ENCODE assay signal across 17 cellular contexts in genomic region chr2:11932053-11932512, GRCh38.
DNase-seq lines count a peak whose midpoint lies in the region; ATAC-seq and TF ChIP-seq lines count a peak whose summit lies in the region.
"Had no signal": no experiment of that assay in that cellular context is flagged by ENCODE, and none has a peak within 500 bp of the region (broad histone marks: within the 10 kb centered on the region; RNA-seq: fewer than 3 reads in every experiment).

No MANE protein-coding gene starts in this region.

- intact Hi-C loops in A673 (cut with micrococcal nuclease; ENCODE audit: unreplicated experiment): no loop called here

- no peaks in the 10 kb centered on the region for H3K27me3 ChIP-seq in A673 (replicated peaks; ENCODE audit: insufficient read depth, low read depth, low read length, poor library complexity)
- H3K27me3 ChIP-seq in GM23338 (ENCODE audit: insufficient read depth): no peaks in the 10 kb centered on the region

- DNase-seq in A673 (ENCODE audit: low spot score) (peak; percentile 18), GM23338 (ENCODE audit: low spot score) (no peak), SHP77 (lab: John Stamatoyannopoulos, UW) (peak; percentile 46 to 75), neural crest cell (ENCODE audit: low read depth, low spot score) (no peak), cerebellum (ENCODE audit: low spot score) (no peak)
- DNase-seq: DMS79 treated with DMSO at 0.1 percent for 48 hours, NCI-H1092 treated with DMSO at 0.1 percent for 48 hours, NCI-H146, NCI-H2029, NCI-H226, RPMI8226, SIG-M5, SK-N-SH had no signal

- H3K27ac ChIP-seq in A673 (ENCODE audit: low read depth, low read length, poor library complexity, severe bottlenecking): no peak overlapping the region
- H3K27ac ChIP-seq in GM23338 (ENCODE audit: low read depth): no peak overlapping the region

- H3K36me3 ChIP-seq in A673 (ENCODE audit: insufficient read depth, low read length, poor library complexity, severe bottlenecking) (no peaks in the 10 kb centered on the region), GM23338 (ENCODE audit: insufficient read depth) (no peaks in the 10 kb centered on the region)
- H3K36me3 ChIP-seq: HAP-1 had no signal

- no peak overlapping the region for H3K4me3 Mint-ChIP-seq in GM23338
- no peak overlapping the region for H3K4me3 Mint-ChIP-seq in neural crest cell
- H3K4me3 Mint-ChIP-seq: CD4-positive, CD25-positive, alpha-beta regulatory T cell had no signal

- no peaks in the 10 kb centered on the region for H3K4me1 Mint-ChIP-seq in GM23338
- peaks cover 25% of the 10 kb centered on the region for H3K4me1 Mint-ChIP-seq in neural crest cell

- peaks cover 10% of the 10 kb centered on the region for H3K4me1 ChIP-seq in A673 (ENCODE audit: insufficient read depth, low read length, poor library complexity, severe bottlenecking)
- H3K4me1 ChIP-seq in GM23338 (ENCODE audit: insufficient read depth): no peaks in the 10 kb centered on the region
- H3K4me1 ChIP-seq: HAP-1 had no signal

- H3K79me2 ChIP-seq in GM23338 (replicated peaks; ENCODE audit: insufficient read depth): no peaks in the 10 kb centered on the region

- H3K27ac Mint-ChIP-seq in GM23338: no peak overlapping the region
- H3K27ac Mint-ChIP-seq in neural crest cell (ENCODE audit: unreplicated experiment): peak overlapping the region; percentile 58

- no peak for ATAC-seq in GM23338
- ATAC-seq in HG02642 (IDR thresholded peaks at IDR 0.05; ENCODE audit: poor library complexity, unreplicated experiment): no peak
- ATAC-seq in GM19023 (IDR thresholded peaks at IDR 0.05; ENCODE audit: unreplicated experiment): no peak

- no TSS peak for BruUV-seq in A673 (replicated peaks; lab: Mats Ljungman, UMichigan)

- H2AFZ ChIP-seq in GM23338: peak overlapping the region; percentile 82

- no peak for TF ChIP-seq CTCF in A673 (conservative IDR thresholded peaks at IDR 0.05; ENCODE audit: low read depth, low read length)
- TF ChIP-seq CTCF in GM23338 (conservative IDR thresholded peaks at IDR 0.05; ENCODE audit: low read depth in 2 of 2): no peak
- no peak for TF ChIP-seq CTCF in neural crest cell (conservative IDR thresholded peaks at IDR 0.05)

- no peak overlapping the region for H3K4me3 ChIP-seq in A673 (ENCODE audit: low read depth, low read length, poor library complexity, severe bottlenecking)
- no peak overlapping the region for H3K4me3 ChIP-seq in GM23338
- H3K4me3 ChIP-seq: HAP-1 had no signal

- no peaks in the 10 kb centered on the region for H3F3A ChIP-seq in GM23338 (replicated peaks; ENCODE audit: low read depth)

- H3K27me3 Mint-ChIP-seq in GM23338 (ENCODE audit: insufficient read depth, low read depth, poor library complexity) (no peaks in the 10 kb centered on the region), neural crest cell (ENCODE audit: low read depth) (no peaks in the 10 kb centered on the region)

- H4K20me1 ChIP-seq in GM23338 (replicated peaks; ENCODE audit: insufficient read depth): no peaks in the 10 kb centered on the region

- POLR2A ChIA-PET in A673 (lab: Charles Lee; ENCODE audit: low non-redundant PET): no interaction called here

- no peaks in the 10 kb centered on the region for H3K9me3 Mint-ChIP-seq in GM23338
- H3K9me3 Mint-ChIP-seq in neural crest cell: peaks cover 5% of the 10 kb centered on the region
- H3K9me3 Mint-ChIP-seq: CD4-positive, CD25-positive, alpha-beta regulatory T cell had no signal

- H3K36me3 Mint-ChIP-seq in GM23338 (ENCODE audit: low read depth) (no peaks in the 10 kb centered on the region), neural crest cell (ENCODE audit: low read depth) (no peaks in the 10 kb centered on the region)
- H3K36me3 Mint-ChIP-seq: CD4-positive, CD25-positive, alpha-beta regulatory T cell had no signal

- CTCF ChIA-PET in A673 (lab: Charles Lee): no interaction called here

- no peak overlapping the region for H3K4me2 ChIP-seq in GM23338
- H3K4me2 ChIP-seq: SK-N-SH had no signal

- no peaks in the 10 kb centered on the region; the same call in 1 of the 2 replicates for H3K9me2 ChIP-seq in GM23338 (ENCODE audit: insufficient read depth)
- H3K9me2 ChIP-seq: SK-N-SH had no signal

- H3K9me3 ChIP-seq in A673 (ENCODE audit: low read depth, low read length, poor library complexity, severe bottlenecking): no peaks in the 10 kb centered on the region
- H3K9me3 ChIP-seq: HAP-1, SK-N-SH had no signal

TF ChIP-seq in GM23338, 12 proteins besides CTCF, POLR2A, EP300 and RAD21 (continues in another document):
- TF ChIP-seq REST (IDR thresholded peaks at IDR 0.05; ENCODE audit: unreplicated experiment) (no peak), NANOG (IDR thresholded peaks at IDR 0.05; ENCODE audit: borderline replicate concordance) (no peak), EZH2 (IDR thresholded peaks at IDR 0.05; ENCODE audit: low read depth, unreplicated experiment) (no peak)

Comparison
In these comparisons a context has a peak if more than half of its experiments do, and no peak if none do; other contexts are left out.
1. DNase-seq: peak in A673 (single experiment) and SHP77 (2 of 2); none in GM23338 (single experiment), neural crest cell (single experiment) and cerebellum (single experiment).